ENCODE assay signal across 9 cellular contexts in genomic region chr7:98463837-98464557, GRCh38.
"Had no signal": no experiment of that assay in that cellular context is flagged by ENCODE, and none has a peak within 500 bp of the region (broad histone marks: within the 10 kb centered on the region; RNA-seq: fewer than 3 reads in every experiment).

No MANE protein-coding gene starts in this region.

- ATAC-seq: HepG2 had no signal

- DNase-seq: GM23248, GOT3, H9, HCEC 1CT, HFFc6, KG1 had no signal

- H3K4me3 ChIP-seq: GM23248 had no signal

- H3K27ac ChIP-seq: GM23248, HL-60 had no signal

- FAIRE-seq: H54, HepG2 had no signal

- H2AFZ ChIP-seq: GM23248 had no signal

- H3K9ac ChIP-seq: GM23248 had no signal
